ENCODE assay signal across 1 cellular context in genomic region chr18:7116832-7117389, GRCh38.
TF ChIP-seq lines count a peak whose summit lies in the region.

No MANE protein-coding gene starts in this region.

TF ChIP-seq in H1, 55 proteins besides CTCF, POLR2A, EP300 and RAD21:
- 0 out of 2 replicates have a peak, but pooled peaks have one; percentile 17 for TF ChIP-seq PHF8 (conservative IDR thresholded peaks at IDR 0.05; ENCODE audit: low read depth, low read length)
- 0 out of 2 replicates have a peak, but pooled peaks have one; percentile 8 for TF ChIP-seq TAF1 (IDR thresholded peaks at IDR 0.05; ENCODE audit: low read depth, low read length)
- no peak for TF ChIP-seq HDAC2 (IDR thresholded peaks at IDR 0.05; ENCODE audit: borderline replicate concordance in 1 of 2, low read depth in 2 of 2, low read length in 2 of 2)
- no peak for TF ChIP-seq EZH2 (IDR thresholded peaks at IDR 0.05; ENCODE audit: low read depth, low read length, severe bottlenecking)
- no peak for TF ChIP-seq MAFK (IDR thresholded peaks at IDR 0.05; ENCODE audit: low read depth, low read length)
- TF ChIP-seq E2F6 (IDR thresholded peaks at IDR 0.05): peak; percentile 76
